Comparison of ENCODE assay signal across 12 cellular contexts in genomic region chr6:146041282-146041681, GRCh38. TPM values are rescaled to one million over a fixed set of nuclear protein-coding genes. Genes with fewer than 3 reads are reported as not detected.
DNase-seq lines count a peak whose midpoint lies in the region; ATAC-seq, FAIRE-seq and TF ChIP-seq lines count a peak whose summit lies in the region.
"Had no signal": no experiment of that assay in that cellular context is flagged by ENCODE, and none has a peak within 500 bp of the region (broad histone marks: within the 10 kb centered on the region; RNA-seq: fewer than 3 reads in every experiment).

No MANE protein-coding gene starts in this region.

- no peak for TF ChIP-seq POLR2A in breast epithelium (IDR thresholded peaks at IDR 0.05)
- no peak for TF ChIP-seq POLR2A in H1 (IDR thresholded peaks at IDR 0.05; ENCODE audit: control extremely low read depth in 1 of 2, low read depth in 2 of 2, low read length in 2 of 2)
- TF ChIP-seq POLR2A in GM18505 (IDR thresholded peaks at IDR 0.05; ENCODE audit: borderline replicate concordance, extremely low read depth, insufficient read depth, insufficient read length), result no peak

- H4K8ac ChIP-seq in H1 (ENCODE audit: extremely low read depth, insufficient read depth, low read length), result no peak overlapping the region

- H3K23me2 ChIP-seq in H1 (ENCODE audit: low read depth, low read length), result no peaks in the 10 kb centered on the region

- TF ChIP-seq CTCF in MCF 10A (IDR thresholded peaks at IDR 0.05; ENCODE audit: unreplicated experiment) (peak; percentile 51), breast epithelium (IDR thresholded peaks at IDR 0.05) (no peak), MM.1S (IDR thresholded peaks at IDR 0.05; ENCODE audit: low read length) (peak; percentile 30), H1 (IDR thresholded peaks at IDR 0.05; ENCODE audit: control extremely low read depth in 1 of 3, insufficient read depth in 1 of 3, low read depth in 1 of 3, low read length in 3 of 3) (peak; percentile 55 to 85 (median 79)), type B pancreatic cell (conservative IDR thresholded peaks at IDR 0.05) (peak; percentile 65)

- H2BK20ac ChIP-seq in H1 (ENCODE audit: low read length), result no peak overlapping the region

- H3K27me3 Mint-ChIP-seq in MCF 10A (ENCODE audit: insufficient read depth, unreplicated experiment) (peaks cover 86% of the 10 kb centered on the region), type B pancreatic cell (peaks cover 8% of the 10 kb centered on the region)
- H3K27me3 Mint-ChIP-seq in stimulated activated naive B cell treated with anti-CD40 and anti-IgM and Interleukin-4, amounts not matched to agents 10 μg/mL and 1 μg/mL and 100 μg/mL, for 72 hours, result no peaks in the 10 kb centered on the region
- no peaks in the 10 kb centered on the region for H3K27me3 Mint-ChIP-seq in activated naive CD8-positive, alpha-beta T cell treated with anti-CD3 and anti-CD28 coated beads for 36 hours

- no peaks in the 10 kb centered on the region for H3K4me1 Mint-ChIP-seq in MCF 10A (ENCODE audit: insufficient read depth, unreplicated experiment)
- H3K4me1 Mint-ChIP-seq in type B pancreatic cell (ENCODE audit: unreplicated experiment), result no peaks in the 10 kb centered on the region
- H3K4me1 Mint-ChIP-seq in stimulated activated naive B cell treated with anti-CD40 and anti-IgM and Interleukin-4, amounts not matched to agents 10 μg/mL and 1 μg/mL and 100 μg/mL, for 72 hours, result no peaks in the 10 kb centered on the region
- H3K4me1 Mint-ChIP-seq in activated naive CD8-positive, alpha-beta T cell treated with anti-CD3 and anti-CD28 coated beads for 36 hours, result no peaks in the 10 kb centered on the region

- H3K4me1 ChIP-seq in breast epithelium (no peaks in the 10 kb centered on the region), MM.1S (ENCODE audit: low read length) (no peaks in the 10 kb centered on the region), H1 (replicated peaks in 1 of 4; ENCODE audit: control insufficient read depth in 3 of 4, insufficient read depth in 4 of 4, low read length in 3 of 4) (no peaks in the 10 kb centered on the region)

- H3K14ac ChIP-seq in H1 (ENCODE audit: insufficient read length), result no peak overlapping the region

- CTCF ChIA-PET in MCF 10A (lab: Yijun Ruan, JAX) (interaction anchor here (0.6 to 3.2 kb wide), 30 partner anchors 8 to 1073 kb away, joined by 3 to 23 read pairs (median 3); no protein-coding TSS in a partner anchor), H1 (lab: Charles Lee; ENCODE audit: partially characterized antibody) (interaction anchor here (0.7 to 3.2 kb wide), 28 partner anchors 9 to 744 kb away, joined by 3 to 24 read pairs (median 3); partner anchors contain the start of genes GRM1 and SHPRH)

- no peak overlapping the region for H2AFZ ChIP-seq in MM.1S (ENCODE audit: low read length)
- H2AFZ ChIP-seq in H1 (ENCODE audit: low read length), result no peak overlapping the region

- no peak overlapping the region for H2BK5ac ChIP-seq in H1 (ENCODE audit: low read depth, low read length)

- H3K27ac Mint-ChIP-seq in MCF 10A (ENCODE audit: low read depth, unreplicated experiment) (no peak overlapping the region), type B pancreatic cell (no peak overlapping the region)
- H3K27ac Mint-ChIP-seq in stimulated activated naive B cell treated with anti-CD40 and anti-IgM and Interleukin-4, amounts not matched to agents 10 μg/mL and 1 μg/mL and 100 μg/mL, for 72 hours, result no peak overlapping the region
- H3K27ac Mint-ChIP-seq in activated naive CD8-positive, alpha-beta T cell treated with anti-CD3 and anti-CD28 coated beads for 36 hours, result no peak overlapping the region

- no peak overlapping the region for H4K91ac ChIP-seq in H1 (replicated peaks; ENCODE audit: insufficient read length, low read length)

- no peaks in the 10 kb centered on the region for H3K36me3 ChIP-seq in breast epithelium
- H3K36me3 ChIP-seq in MM.1S (replicated peaks; ENCODE audit: insufficient read depth, low read length), result no peaks in the 10 kb centered on the region
- H3K36me3 ChIP-seq in H1 (ENCODE audit: control insufficient read depth in 2 of 4, insufficient read depth in 4 of 4, low read length in 3 of 4), result no peaks in the 10 kb centered on the region

- H3K27ac ChIP-seq in breast epithelium, result no peak overlapping the region
- H3K27ac ChIP-seq in MM.1S (ENCODE audit: low read length), result no peak overlapping the region
- no peak overlapping the region for H3K27ac ChIP-seq in H1 (ENCODE audit: low read depth, low read length)

- H3K18ac ChIP-seq in H1 (ENCODE audit: extremely low read depth, low read length), result no peak overlapping the region

- no peak overlapping the region for H2AK5ac ChIP-seq in H1 (ENCODE audit: low read depth, low read length)

- FAIRE-seq in H1 (lab: Jason Lieb, UNC), result peak; percentile 57

- intact Hi-C loops in MCF 10A (cut with micrococcal nuclease), result loop anchor here (1.0 to 5.0 kb wide), 4 partner anchors 485 to 744 kb away; partner anchors contain the start of gene RAB32
- intact Hi-C loops in breast epithelium (cut with DNase I; ENCODE audit: low total_unique reads), result no loop called here

- no peak overlapping the region for H2BK12ac ChIP-seq in H1 (ENCODE audit: low read depth, low read length)

- H3K4me3 Mint-ChIP-seq in MCF 10A (ENCODE audit: unreplicated experiment) (no peak overlapping the region), type B pancreatic cell (no peak overlapping the region)
- H3K4me3 Mint-ChIP-seq in stimulated activated naive B cell treated with anti-CD40 and anti-IgM and Interleukin-4, amounts not matched to agents 10 μg/mL and 1 μg/mL and 100 μg/mL, for 72 hours, result no peak overlapping the region
- H3K4me3 Mint-ChIP-seq in activated naive CD8-positive, alpha-beta T cell treated with anti-CD3 and anti-CD28 coated beads for 36 hours, result no peak overlapping the region

- no peak overlapping the region for H3K9ac ChIP-seq in MM.1S (ENCODE audit: low read length)
- H3K9ac ChIP-seq in H1 (replicated peaks in 1 of 4; ENCODE audit: extremely low read depth in 1 of 4, low read depth in 3 of 4, low read length in 3 of 4), result no peak overlapping the region

- no peak overlapping the region for H3K56ac ChIP-seq in H1 (replicated peaks; ENCODE audit: insufficient read length, low read depth, low read length)

- H3K27me3 ChIP-seq in breast epithelium, result no peaks in the 10 kb centered on the region
- H3K27me3 ChIP-seq in MM.1S (replicated peaks; ENCODE audit: insufficient read depth, low read length), result no peaks in the 10 kb centered on the region
- H3K27me3 ChIP-seq in H1 (replicated peaks in 1 of 4; ENCODE audit: control insufficient read depth in 3 of 4, extremely low read depth in 1 of 4, insufficient read depth in 3 of 4, low read length in 3 of 4), result no peaks in the 10 kb centered on the region

- no peak for ATAC-seq in GM18505 (IDR thresholded peaks at IDR 0.05; ENCODE audit: unreplicated experiment)
- no peak for ATAC-seq in stimulated activated naive B cell treated with anti-CD40 and anti-IgM and Interleukin-4, amounts not matched to agents 10 μg/mL and 1 μg/mL and 100 μg/mL, for 72 hours (replicated peaks)

- H3K79me2 ChIP-seq in MM.1S (ENCODE audit: low read length), result no peaks in the 10 kb centered on the region
- H3K79me2 ChIP-seq in H1 (ENCODE audit: control insufficient read depth in 1 of 2, insufficient read depth in 2 of 2, low read length in 2 of 2), result no peaks in the 10 kb centered on the region

- H3K9me2 ChIP-seq in MM.1S (replicated peaks; ENCODE audit: insufficient read depth, low read length), result no peaks in the 10 kb centered on the region

- H2BK120ac ChIP-seq in H1 (replicated peaks; ENCODE audit: low read depth, low read length), result no peak overlapping the region

- TF ChIP-seq EP300 in H1 (IDR thresholded peaks at IDR 0.05; ENCODE audit: borderline replicate concordance in 1 of 2, low read depth in 2 of 2, low read length in 2 of 2), result no peak

- WGBS in H1 (ENCODE audit: extremely low coverage in 1 of 2, insufficient coverage in 1 of 2, insufficient read length in 1 of 2, insufficient replicate concordance in 2 of 2, low coverage in 1 of 2, low lambda C conversion rate in 2 of 2, missing lambda C conversion rate in 1 of 2), 2 experiments, result 72% methylated on average over 1 of the region's 1 CpG; no CpG with 5 or more reads in 1 of the 2 experiments

- no peaks in the 10 kb centered on the region for H3K79me1 ChIP-seq in H1 (ENCODE audit: low read depth, low read length)

- H3K9me3 Mint-ChIP-seq in MCF 10A (ENCODE audit: unreplicated experiment) (peaks cover 6% of the 10 kb centered on the region), type B pancreatic cell (peaks cover 7% of the 10 kb centered on the region)
- H3K9me3 Mint-ChIP-seq in stimulated activated naive B cell treated with anti-CD40 and anti-IgM and Interleukin-4, amounts not matched to agents 10 μg/mL and 1 μg/mL and 100 μg/mL, for 72 hours, result peaks cover 16 to 18% of the 10 kb centered on the region in 2 donors
- H3K9me3 Mint-ChIP-seq in activated naive CD8-positive, alpha-beta T cell treated with anti-CD3 and anti-CD28 coated beads for 36 hours, result peaks cover 23% of the 10 kb centered on the region

- POLR2A ChIA-PET in MCF 10A (lab: Yijun Ruan, JAX) (interaction anchor here (0.6 to 1.1 kb wide), 2 partner anchors 493 to 504 kb away, joined by 3 to 6 read pairs; no protein-coding TSS in a partner anchor), H1 (lab: Charles Lee; ENCODE audit: partially characterized antibody) (no interaction called here)

- BruUV-seq in MCF 10A (replicated peaks; lab: Mats Ljungman, UMichigan), result no TSS peak

- H3K4me3 ChIP-seq in breast epithelium, result no peak overlapping the region
- no peak overlapping the region for H3K4me3 ChIP-seq in MM.1S (ENCODE audit: low read length)
- no peak overlapping the region for H3K4me3 ChIP-seq in H1 (ENCODE audit: extremely low read depth in 1 of 4, insufficient read depth in 2 of 4, low read depth in 3 of 4, low read length in 4 of 4)

- no peaks in the 10 kb centered on the region for H3F3A ChIP-seq in MM.1S (ENCODE audit: insufficient read depth, low read length)

- H3K36me3 Mint-ChIP-seq in MCF 10A (ENCODE audit: insufficient read depth, unreplicated experiment) (no peaks in the 10 kb centered on the region), type B pancreatic cell (no peaks in the 10 kb centered on the region)
- H3K36me3 Mint-ChIP-seq in stimulated activated naive B cell treated with anti-CD40 and anti-IgM and Interleukin-4, amounts not matched to agents 10 μg/mL and 1 μg/mL and 100 μg/mL, for 72 hours, result no peaks in the 10 kb centered on the region
- no peaks in the 10 kb centered on the region for H3K36me3 Mint-ChIP-seq in activated naive CD8-positive, alpha-beta T cell treated with anti-CD3 and anti-CD28 coated beads for 36 hours

- H3K4me2 ChIP-seq in MM.1S (ENCODE audit: low read depth, low read length) (no peak overlapping the region), H1 (ENCODE audit: insufficient read depth in 1 of 2, low read depth in 2 of 2, low read length in 2 of 2) (no peak overlapping the region)

- H2BK15ac ChIP-seq in H1 (ENCODE audit: low read length), result no peak overlapping the region

- peak; percentile 66 for DNase-seq in MCF 10A (ENCODE audit: unreplicated experiment)
- DNase-seq in breast epithelium (ENCODE audit: low spot score in 2 of 2), result no peak
- DNase-seq in MM.1S, result peak; percentile 16
- DNase-seq in H1 (ENCODE audit: low read depth in 1 of 2, low spot score in 2 of 2), result peak; percentile 39 to 52
- DNase-seq in type B pancreatic cell (ENCODE audit: extremely low spot score, unreplicated experiment), result no peak
- DNase-seq in stimulated activated naive B cell treated with anti-CD40 and anti-IgM and Interleukin-4, amounts not matched to agents 10 μg/mL and 1 μg/mL and 100 μg/mL, for 72 hours, result no peak
- DNase-seq in activated naive CD8-positive, alpha-beta T cell treated with anti-CD3 and anti-CD28 coated beads for 36 hours, result no peak
- DNase-seq: activated CD4-positive, alpha-beta T cell treated with anti-CD3 and anti-CD28 coated beads, Interleukin-2, amount 50 U/mL, for 1 hour; head of caudate nucleus; stimulated activated CD4-positive, alpha-beta T cell treated with anti-CD3 and anti-CD28 coated beads, Interleukin-4, amount 100 ng/mL, for 24 hours had no signal

- H3K9me3 ChIP-seq in breast epithelium (peaks cover 0 to 29% of the 10 kb centered on the region in 2 donors), MM.1S (replicated peaks; ENCODE audit: insufficient read depth, low read length) (no peaks in the 10 kb centered on the region), H1 (ENCODE audit: insufficient read depth in 2 of 2, low read depth in 1 of 2, low read length in 1 of 2) (no peaks in the 10 kb centered on the region)

- no peak overlapping the region for H3K23ac ChIP-seq in H1 (ENCODE audit: insufficient read length)

- TF ChIP-seq RAD21 in H1 (IDR thresholded peaks at IDR 0.05 in 1 of 2, conservative IDR thresholded peaks at IDR 0.05 in 1 of 2; ENCODE audit: low read depth in 2 of 2, low read length in 2 of 2), result peak; percentile 98

- H4K5ac ChIP-seq in H1 (ENCODE audit: insufficient read length, low read depth, low read length), result no peak overlapping the region

- H3K4ac ChIP-seq in H1 (replicated peaks; ENCODE audit: insufficient read length, low read depth, low read length), result no peak overlapping the region

- H4K20me1 ChIP-seq in MM.1S (ENCODE audit: insufficient read depth, low read length), result no peaks in the 10 kb centered on the region
- H4K20me1 ChIP-seq in H1 (replicated peaks in 1 of 2; ENCODE audit: control insufficient read depth in 1 of 2, insufficient read depth in 2 of 2, low read length in 2 of 2), result no peaks in the 10 kb centered on the region

RNA-seq across cellular contexts. Expression of gene GRM1, which starts 12.4 kb away (rescaled TPM):
- total RNA-seq in MCF 10A (2022) (not detected in 2 replicates), breast epithelium (under 1 TPM in 2 of 3 donors, not detected in 1; 0.15 to 0.16 TPM), type B pancreatic cell (ENCODE audit: low replicate concordance) (0.39 and 0.43 TPM in 2 replicates)
- 0.78 and 1.3 TPM in 2 replicates for total RNA-seq in H1 (2021; fragmentation: NEBNext Ultra II Directional; extraction: Animal tissue kit (Norgen Biotek cat#: 25700))
- polyA plus RNA-seq in H1 (2011; rRNA removed), result 0.15 and 0.33 TPM in 2 replicates
- polyA plus RNA-seq in H1 (2011; cell fraction: cytosol; rRNA removed), result 0.18 TPM
- polyA plus RNA-seq in H1 (2011; cell fraction: nucleus; rRNA removed), result 0.50 TPM
- polyA plus RNA-seq in H1 (2012, experiment 1 of 2), result 0.11 to 0.28 TPM (median 0.15 TPM) in 4 replicates
- not detected for polyA plus RNA-seq in H1 (2012, experiment 2 of 2)
- polyA plus RNA-seq in H1 (2013, experiment 1 of 2), result 0.34 TPM
- polyA plus RNA-seq in H1 (2013, experiment 2 of 2), result 0.35 TPM
- 1.4 and 1.8 TPM in 2 replicates for polyA minus RNA-seq in H1 (2011; rRNA and poly(A)+ RNA removed)
- polyA minus RNA-seq in H1 (2011; cell fraction: cytosol; rRNA and poly(A)+ RNA removed), result 0.95 TPM
- 2.5 TPM for polyA minus RNA-seq in H1 (2011; cell fraction: nucleus; rRNA and poly(A)+ RNA removed)
- not detected for total RNA-seq in activated naive CD8-positive, alpha-beta T cell treated with anti-CD3 and anti-CD28 coated beads for 36 hours
- total RNA-seq: Daoy had no signal

Comparison
In these comparisons a context has a peak if more than half of its experiments do, and no peak if none do; other contexts are left out.
1. DNase-seq: peak in MCF 10A (single experiment), MM.1S (single experiment) and H1 (2 of 2); none in breast epithelium (0 of 2), type B pancreatic cell (single experiment), stimulated activated naive B cell treated with anti-CD40 and anti-IgM and Interleukin-4, amounts not matched to agents 10 μg/mL and 1 μg/mL and 100 μg/mL, for 72 hours (single experiment) and activated naive CD8-positive, alpha-beta T cell treated with anti-CD3 and anti-CD28 coated beads for 36 hours (single experiment).
2. CTCF ChIP-seq: peak in MCF 10A (single experiment), MM.1S (single experiment), H1 (3 of 3) and type B pancreatic cell (single experiment); none in breast epithelium (0 of 3).